In genomic region chr5:155481182-155481581, GRCh38 we compare ENCODE assay signal across 15 cellular contexts.
DNase-seq lines count a peak whose midpoint lies in the region; ATAC-seq and TF ChIP-seq lines count a peak whose summit lies in the region.
"Had no signal": no experiment of that assay in that cellular context is flagged by ENCODE, and none has a peak within 500 bp of the region (broad histone marks: within the 10 kb centered on the region; RNA-seq: fewer than 3 reads in every experiment).

No MANE protein-coding gene starts in this region.

- peak; percentile 32 for ATAC-seq in Right ventricle myocardium inferior
- ATAC-seq in heart right ventricle: peak in 6 of 8 donors; percentile 8 to 59 (median 32)
- ATAC-seq in effector memory CD8-positive, alpha-beta T cell (replicated peaks): no peak

- H3K4me3 ChIP-seq in heart right ventricle: no peak overlapping the region
- H3K4me3 ChIP-seq in right atrium auricular region: no peak overlapping the region
- no peak overlapping the region for H3K4me3 ChIP-seq in osteoblast (ENCODE audit: insufficient read depth, low read length)
- H3K4me3 ChIP-seq: BLaER1 had no signal

- H2AFZ ChIP-seq in osteoblast (ENCODE audit: low read length): no peak overlapping the region

- H3K9me3 ChIP-seq in heart right ventricle: peaks cover 0 to 7% (median 0%) of the 10 kb centered on the region in 11 donors
- peaks cover 0 to 4% of the 10 kb centered on the region in 2 donors for H3K9me3 ChIP-seq in right atrium auricular region
- H3K9me3 ChIP-seq in osteoblast (ENCODE audit: low read depth, low read length): no peaks in the 10 kb centered on the region
- H3K9me3 ChIP-seq: BLaER1 had no signal

- no peaks in the 10 kb centered on the region for H3K36me3 ChIP-seq in heart right ventricle
- H3K36me3 ChIP-seq in right atrium auricular region: no peaks in the 10 kb centered on the region
- H3K36me3 ChIP-seq in osteoblast (ENCODE audit: insufficient read depth, low read length): no peaks in the 10 kb centered on the region
- H3K36me3 ChIP-seq: BLaER1 had no signal

- no peak overlapping the region for H3K27ac Mint-ChIP-seq in effector memory CD8-positive, alpha-beta T cell
- H3K27ac Mint-ChIP-seq: CD4-positive, alpha-beta memory T cell had no signal

- H3K9me3 Mint-ChIP-seq in effector memory CD8-positive, alpha-beta T cell: no peaks in the 10 kb centered on the region

- no peaks in the 10 kb centered on the region for H4K20me1 ChIP-seq in osteoblast (ENCODE audit: insufficient read depth, low read length)
- H4K20me1 ChIP-seq: BLaER1 had no signal

- no peak overlapping the region for H3K4me2 ChIP-seq in osteoblast (ENCODE audit: insufficient read depth, low read length)
- H3K4me2 ChIP-seq: BLaER1 had no signal

- H3K27me3 ChIP-seq in heart right ventricle (no peaks in the 10 kb centered on the region), right atrium auricular region (no peaks in the 10 kb centered on the region), osteoblast (ENCODE audit: insufficient read depth, low read length) (no peaks in the 10 kb centered on the region)
- H3K27me3 ChIP-seq: BLaER1 had no signal

- TF ChIP-seq CTCF in heart right ventricle (IDR thresholded peaks at IDR 0.05) (no peak), right atrium auricular region (IDR thresholded peaks at IDR 0.05) (no peak), osteoblast (IDR thresholded peaks at IDR 0.05; ENCODE audit: extremely low read depth, low read depth, low read length) (no peak)

- H3K79me2 ChIP-seq in osteoblast (ENCODE audit: insufficient read depth, low read length): no peaks in the 10 kb centered on the region

- DNase-seq in Right ventricle myocardium inferior (ENCODE audit: missing footprints) (no peak), cardiac septum (ENCODE audit: low spot score) (no peak), heart right ventricle (no peak), right atrium auricular region (ENCODE audit: low spot score) (no peak), NCI-H69 (lab: John Stamatoyannopoulos, UW) (no peak), osteoblast (ENCODE audit: insufficient read length, low spot score, missing footprints) (no peak)
- no peak for DNase-seq in effector memory CD8-positive, alpha-beta T cell
- DNase-seq: 8988T; CD4-positive, alpha-beta memory T cell; DMS79 treated with DMSO at 0.1 percent for 48 hours; GF-D8; GOT3; H7 had no signal

- WGBS in heart right ventricle, 2 donors: 32 to 42% methylated on average over 1 of the region's 1 CpG

- no peaks in the 10 kb centered on the region for H3K4me1 Mint-ChIP-seq in effector memory CD8-positive, alpha-beta T cell (ENCODE audit: low read depth in 2 of 2)
- H3K4me1 Mint-ChIP-seq: CD14-positive monocyte; CD4-positive, alpha-beta memory T cell had no signal

- H3K4me1 ChIP-seq in heart right ventricle (peaks cover 0 to 17% (median 0%) of the 10 kb centered on the region in 9 donors), right atrium auricular region (peaks cover 0 to 17% of the 10 kb centered on the region in 2 donors), osteoblast (ENCODE audit: insufficient read depth, low read length) (no peaks in the 10 kb centered on the region)
- H3K4me1 ChIP-seq: BLaER1 had no signal

- H3K4me3 Mint-ChIP-seq in effector memory CD8-positive, alpha-beta T cell: no peak overlapping the region
- H3K4me3 Mint-ChIP-seq: CD14-positive monocyte; CD4-positive, alpha-beta memory T cell had no signal

- H3K36me3 Mint-ChIP-seq in effector memory CD8-positive, alpha-beta T cell (ENCODE audit: insufficient read depth): no peaks in the 10 kb centered on the region
- H3K36me3 Mint-ChIP-seq: CD14-positive monocyte; CD4-positive, alpha-beta memory T cell had no signal

- H3K27me3 Mint-ChIP-seq in effector memory CD8-positive, alpha-beta T cell: no peaks in the 10 kb centered on the region
- H3K27me3 Mint-ChIP-seq: CD4-positive, alpha-beta memory T cell had no signal

- H3K27ac ChIP-seq in heart right ventricle (peak overlapping the region; percentile 3 to 85 (median 74)), right atrium auricular region (peak overlapping the region; percentile 71 to 83), osteoblast (ENCODE audit: low read depth, low read length) (no peak overlapping the region)
- H3K27ac ChIP-seq: BLaER1 had no signal

- intact Hi-C loops in Right ventricle myocardium inferior (cut with DNase I) (loop anchor here (2.0 to 10.0 kb wide), 5 partner anchors 186 to 506 kb away; no protein-coding TSS in a partner anchor), cardiac septum (cut with DNase I) (loop anchor here (2.0 to 5.0 kb wide), 2 partner anchors 246 to 286 kb away; no protein-coding TSS in a partner anchor), heart right ventricle (cut with DNase I) (loop anchor here in 5 of 10 donors (2.0 to 10.0 kb wide), 8 partner anchors 244 to 389 kb away; no protein-coding TSS in a partner anchor)
